1 cellular context compared by ENCODE assay signal in the genomic region with DNA sequence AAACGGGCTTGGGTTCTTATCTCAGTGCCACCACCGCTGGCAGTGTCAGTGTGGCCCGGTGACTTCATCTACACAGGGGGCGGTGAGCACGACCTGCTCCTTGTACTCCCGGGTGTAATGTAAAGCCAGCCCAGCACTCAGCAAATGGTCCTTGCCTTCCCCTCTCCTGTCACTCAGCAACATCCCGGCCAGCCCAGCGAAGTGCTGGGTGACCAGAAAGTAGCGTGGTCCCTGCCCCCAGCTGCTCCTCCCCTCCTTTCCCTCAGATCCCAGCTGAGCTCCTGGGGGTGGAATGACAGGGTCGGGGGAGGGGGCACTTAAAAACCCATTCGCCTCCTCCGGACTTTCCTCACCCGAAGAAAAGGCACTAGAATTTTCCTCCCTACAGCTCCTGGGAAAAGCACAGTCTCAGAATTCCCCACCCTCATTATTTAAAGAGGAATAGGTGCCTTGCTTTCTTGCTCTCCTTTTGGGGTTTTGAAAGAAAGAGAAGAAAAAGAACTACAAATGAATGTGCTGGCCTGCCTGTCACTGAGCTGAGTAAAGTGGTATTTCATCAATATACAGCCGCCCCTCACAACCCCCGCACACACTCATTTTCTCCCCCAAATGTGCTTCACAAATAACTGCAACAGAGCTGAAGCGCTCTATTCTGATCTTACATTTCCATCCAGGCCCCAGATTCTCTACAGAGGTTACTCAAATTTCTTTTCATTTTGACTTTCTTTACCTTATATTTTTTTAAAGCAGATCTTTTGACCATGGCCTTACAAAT.
TF ChIP-seq lines count a peak whose summit lies in the region.

No MANE protein-coding gene starts in this region.

TF ChIP-seq in GM12891, 5 proteins besides CTCF, POLR2A, EP300 and RAD21 (continued from another document):
- TF ChIP-seq SPI1 (IDR thresholded peaks at IDR 0.05; ENCODE audit: low read depth, low read length) (no peak), POU2F2 (IDR thresholded peaks at IDR 0.05; ENCODE audit: low read depth, low read length) (no peak), TAF1 (IDR thresholded peaks at IDR 0.05; ENCODE audit: low read depth, low read length) (no peak), PAX5 (IDR thresholded peaks at IDR 0.05; ENCODE audit: insufficient read depth, low read length, severe bottlenecking) (no peak)
